Comparison of ENCODE assay signal across 13 cellular contexts in genomic region chr17:77457572-77458201, GRCh38.
DNase-seq lines count a peak whose midpoint lies in the region; ATAC-seq lines count a peak whose summit lies in the region.
"Had no signal": no experiment of that assay in that cellular context is flagged by ENCODE, and none has a peak within 500 bp of the region (broad histone marks: within the 10 kb centered on the region; RNA-seq: fewer than 3 reads in every experiment).

No MANE protein-coding gene starts in this region.

- peaks cover 38% of the 10 kb centered on the region for H3K36me3 ChIP-seq in thymus (ENCODE audit: control insufficient read depth, insufficient read depth)
- H3K36me3 ChIP-seq: thoracic aorta had no signal

- H3K4me1 Mint-ChIP-seq in activated naive CD4-positive, alpha-beta T cell treated with anti-CD3 and anti-CD28 coated beads for 36 hours (ENCODE audit: low read depth) = peaks cover 46% of the 10 kb centered on the region
- peaks cover 74% of the 10 kb centered on the region for H3K4me1 Mint-ChIP-seq in activated T-cell treated with anti-CD3 and anti-CD28 coated beads, Interleukin-2, amount 50 U/mL, for 4 hours (ENCODE audit: low read depth)

- intact Hi-C loops in activated naive CD4-positive, alpha-beta T cell treated with anti-CD3 and anti-CD28 coated beads for 36 hours (cut with micrococcal nuclease) = loop anchor here (5.0 to 10.0 kb wide), 3 partner anchors 670 to 1317 kb away; partner anchors contain the start of genes TMC6 and UBALD2

- H3K9me3 ChIP-seq in mononuclear cell (ENCODE audit: low read depth, low read length) (no peaks in the 10 kb centered on the region), thymus (ENCODE audit: control insufficient read depth) (peaks cover 2% of the 10 kb centered on the region)
- H3K9me3 ChIP-seq: thoracic aorta had no signal

- H3K4me3 ChIP-seq in mononuclear cell (ENCODE audit: low read length) (peak overlapping the region; percentile 86), thymus (ENCODE audit: low read length) (no peak overlapping the region)
- H3K4me3 ChIP-seq: thoracic aorta had no signal

- peak overlapping the region; percentile 80 for H3K27ac ChIP-seq in thymus (ENCODE audit: low read depth)
- H3K27ac ChIP-seq: thoracic aorta had no signal

- H3K27me3 ChIP-seq in mononuclear cell (ENCODE audit: insufficient read depth, low read length) (no peaks in the 10 kb centered on the region), thymus (ENCODE audit: control insufficient read depth, insufficient read depth) (no peaks in the 10 kb centered on the region)

- WGBS in thymus = 81% methylated on average over 14 of the region's 14 CpGs

- H3K4me1 ChIP-seq in mononuclear cell (ENCODE audit: insufficient read depth, low read length) (peaks cover 100% of the 10 kb centered on the region), thymus (ENCODE audit: control insufficient read depth, insufficient read depth, low read length) (peaks cover 75% of the 10 kb centered on the region)

- peak overlapping the region; percentile 100 for H3K27ac Mint-ChIP-seq in activated naive CD4-positive, alpha-beta T cell treated with anti-CD3 and anti-CD28 coated beads for 36 hours

- H3K27me3 Mint-ChIP-seq in activated naive CD4-positive, alpha-beta T cell treated with anti-CD3 and anti-CD28 coated beads for 36 hours (ENCODE audit: low read depth) = no peaks in the 10 kb centered on the region
- H3K27me3 Mint-ChIP-seq in activated T-cell treated with anti-CD3 and anti-CD28 coated beads, Interleukin-2, amount 50 U/mL, for 4 hours (ENCODE audit: low read depth) = no peaks in the 10 kb centered on the region

- peaks cover 65% of the 10 kb centered on the region for H3K36me3 Mint-ChIP-seq in activated naive CD4-positive, alpha-beta T cell treated with anti-CD3 and anti-CD28 coated beads for 36 hours (ENCODE audit: low read depth)
- H3K36me3 Mint-ChIP-seq in activated T-cell treated with anti-CD3 and anti-CD28 coated beads, Interleukin-2, amount 50 U/mL, for 4 hours (ENCODE audit: insufficient read depth) = peaks cover 8% of the 10 kb centered on the region

- no peak for DNase-seq in activated naive CD4-positive, alpha-beta T cell treated with anti-CD3 and anti-CD28 coated beads for 36 hours
- DNase-seq in activated naive CD4-positive, alpha-beta T cell treated with Interleukin-2 at 50 U/mL for 16 hours = no peak
- no peak for DNase-seq in activated T-cell treated with anti-CD3 and anti-CD28 coated beads, Interleukin-2, amount 50 U/mL, for 4 hours
- DNase-seq: HFFc6; NCI-H1092; NK-92 treated with Interleukin-12 subunit alpha and Interleukin-12 subunit beta, amount 100 ng/mL, for 24 hours; T1000 had no signal

- H3K9me3 Mint-ChIP-seq in activated naive CD4-positive, alpha-beta T cell treated with anti-CD3 and anti-CD28 coated beads for 36 hours = no peaks in the 10 kb centered on the region
- H3K9me3 Mint-ChIP-seq in activated T-cell treated with anti-CD3 and anti-CD28 coated beads, Interleukin-2, amount 50 U/mL, for 4 hours = no peaks in the 10 kb centered on the region
- H3K9me3 Mint-ChIP-seq: HFFc6 had no signal

- H3K4me3 Mint-ChIP-seq in activated naive CD4-positive, alpha-beta T cell treated with anti-CD3 and anti-CD28 coated beads for 36 hours = peak overlapping the region; percentile 86
- peak overlapping the region; percentile 96 for H3K4me3 Mint-ChIP-seq in activated T-cell treated with anti-CD3 and anti-CD28 coated beads, Interleukin-2, amount 50 U/mL, for 4 hours
- H3K4me3 Mint-ChIP-seq: HFFc6 had no signal

- CTCF ChIA-PET in activated naive CD4-positive, alpha-beta T cell treated with anti-CD3 and anti-CD28 coated beads for 36 hours (lab: Charles Lee) = interaction anchor here (0.8 to 2.6 kb wide), 10 partner anchors 8 to 57 kb away, joined by 3 to 18 read pairs (median 6); no protein-coding TSS in a partner anchor

- no peak for ATAC-seq in activated T-cell treated with anti-CD3 and anti-CD28 coated beads, Interleukin-2, amount 50 U/mL, for 4 hours
- ATAC-seq in HG02623 (IDR thresholded peaks at IDR 0.05; ENCODE audit: unreplicated experiment) (no peak), HG03135 (IDR thresholded peaks at IDR 0.05; ENCODE audit: unreplicated experiment) (no peak), GM18861 (IDR thresholded peaks at IDR 0.05; ENCODE audit: unreplicated experiment) (no peak)
